Comparison of ENCODE assay signal across 8 cellular contexts in genomic region chr22:36301384-36301828, GRCh38. TPM values are rescaled to one million over a fixed set of nuclear protein-coding genes. Genes with fewer than 3 reads are reported as not detected.
DNase-seq lines count a peak whose midpoint lies in the region; ATAC-seq and TF ChIP-seq lines count a peak whose summit lies in the region.

No MANE protein-coding gene starts in this region.

- H3K4me3 ChIP-seq in BJ (ENCODE audit: low read depth, low read length) (no peak overlapping the region), dorsolateral prefrontal cortex (no peak overlapping the region), lower lobe of right lung (no peak overlapping the region)

- no peak overlapping the region for H4K91ac ChIP-seq in H9 (ENCODE audit: insufficient read length, low read depth, low read length)

- H3K4me3 Mint-ChIP-seq in H9, result peak overlapping the region in 1 of 2 experiments; percentile 24; a peak in 1 of 5 replicates
- no peak overlapping the region for H3K4me3 Mint-ChIP-seq in activated CD4-positive, alpha-beta memory T cell treated with anti-CD3 and anti-CD28 coated beads, Interleukin-2, amount 10 ng/mL, durations not matched to agents 7 days and 5 days

- no CpG with 5 or more reads among the region's 13 CpGs for WGBS in H9 (ENCODE audit: extremely low coverage, insufficient read length, low lambda C conversion rate)

- peaks cover 87% of the 10 kb centered on the region for H3K36me3 ChIP-seq in BJ (ENCODE audit: control insufficient read depth, insufficient read depth, low read length)
- H3K36me3 ChIP-seq in lower lobe of right lung, result peaks cover 100% of the 10 kb centered on the region

- no peaks in the 10 kb centered on the region for H3K9me3 Mint-ChIP-seq in H9
- H3K9me3 Mint-ChIP-seq in activated CD4-positive, alpha-beta memory T cell treated with anti-CD3 and anti-CD28 coated beads, Interleukin-2, amount 10 ng/mL, durations not matched to agents 7 days and 5 days, result no peaks in the 10 kb centered on the region

- peak; percentile 90 for TF ChIP-seq CTCF in BJ (IDR thresholded peaks at IDR 0.05; ENCODE audit: insufficient read depth, low read depth, low read length)
- peak; percentile 98 for TF ChIP-seq CTCF in H9 (conservative IDR thresholded peaks at IDR 0.05)
- peak; percentile 89 to 100 (median 98) for TF ChIP-seq CTCF in dorsolateral prefrontal cortex (IDR thresholded peaks at IDR 0.05 in 54 of 56, conservative IDR thresholded peaks at IDR 0.05 in 2 of 56; ENCODE audit: low read depth in 1 of 56, partially characterized antibody in 56 of 56)
- peak; percentile 91 for TF ChIP-seq CTCF in lower lobe of right lung (IDR thresholded peaks at IDR 0.05)

- no peaks in the 10 kb centered on the region; the same call in 1 of the 2 replicates for H3K27me3 Mint-ChIP-seq in H9 (ENCODE audit: low read depth)
- no peaks in the 10 kb centered on the region for H3K27me3 Mint-ChIP-seq in activated CD4-positive, alpha-beta memory T cell treated with anti-CD3 and anti-CD28 coated beads, Interleukin-2, amount 10 ng/mL, durations not matched to agents 7 days and 5 days

- no peak overlapping the region for H2BK12ac ChIP-seq in H9 (ENCODE audit: insufficient read length, low read depth, low read length)

- no peak overlapping the region for H3K9ac ChIP-seq in H9 (ENCODE audit: extremely low read depth, insufficient read length, low read length)

- H3K79me1 ChIP-seq in H9 (ENCODE audit: insufficient read depth, low read depth, low read length, poor library complexity, severe bottlenecking), result no peaks in the 10 kb centered on the region

- no peak overlapping the region for H4K8ac ChIP-seq in H9 (replicated peaks; ENCODE audit: insufficient read length, low read depth, low read length)

- H3K4me1 ChIP-seq in H9 (ENCODE audit: insufficient read depth, low read length), result no peaks in the 10 kb centered on the region
- H3K4me1 ChIP-seq in lower lobe of right lung, result peaks cover 7% of the 10 kb centered on the region

- H4K20me1 ChIP-seq in H9 (ENCODE audit: control insufficient read depth, insufficient read depth, insufficient read length), result no peaks in the 10 kb centered on the region

- H3K4me1 Mint-ChIP-seq in H9, result 0 out of 4 replicates have a peak, but pooled peaks cover 0 to 3% of the 10 kb centered on the region in 2 experiments
- peaks cover 16% of the 10 kb centered on the region for H3K4me1 Mint-ChIP-seq in activated CD4-positive, alpha-beta memory T cell treated with anti-CD3 and anti-CD28 coated beads, Interleukin-2, amount 10 ng/mL, durations not matched to agents 7 days and 5 days

- H4K5ac ChIP-seq in H9 (ENCODE audit: insufficient read length, low read depth, low read length), result no peak overlapping the region

- CTCF ChIA-PET in BJ (lab: Yijun Ruan, JAX), result interaction anchor here (0.6 to 4.0 kb wide), 28 partner anchors 8 to 188 kb away, joined by 3 to 44 read pairs (median 5); partner anchors contain the start of gene MYH9
- CTCF ChIA-PET in activated CD4-positive, alpha-beta memory T cell treated with anti-CD3 and anti-CD28 coated beads, Interleukin-2, amount 10 ng/mL, durations not matched to agents 7 days and 5 days (lab: Charles Lee), result interaction anchor here (0.6 to 3.9 kb wide), 31 partner anchors 8 to 227 kb away, joined by 3 to 43 read pairs (median 5); partner anchors contain the start of genes APOL2 and FOXRED2

- H3K56ac ChIP-seq in H9 (ENCODE audit: insufficient read length, low read depth, low read length), result no peak overlapping the region

- H3K27me3 ChIP-seq in BJ (ENCODE audit: control insufficient read depth, insufficient read depth, low read length) (no peaks in the 10 kb centered on the region), H9 (ENCODE audit: insufficient read depth, low read length) (no peaks in the 10 kb centered on the region), dorsolateral prefrontal cortex (no peaks in the 10 kb centered on the region), lower lobe of right lung (ENCODE audit: low read depth) (no peaks in the 10 kb centered on the region)

- no peak overlapping the region for H2BK120ac ChIP-seq in H9 (ENCODE audit: low read depth, low read length, poor library complexity, severe bottlenecking)

- H3K23ac ChIP-seq in H9 (ENCODE audit: insufficient read length, low read depth, low read length), result no peak overlapping the region

- H2AK5ac ChIP-seq in H9 (ENCODE audit: insufficient read length, low read length), result no peak overlapping the region

- no peak overlapping the region for H2AFZ ChIP-seq in H9 (ENCODE audit: low read length)

- DNase-seq in BJ (ENCODE audit: low read depth), result no peak
- peak; percentile 93 for DNase-seq in H9
- DNase-seq in NCI-H748 (lab: John Stamatoyannopoulos, UW; ENCODE audit: unreplicated experiment), result peak; percentile 50
- peak; percentile 84 for DNase-seq in activated CD4-positive, alpha-beta memory T cell treated with anti-CD3 and anti-CD28 coated beads, Interleukin-2, amount 10 ng/mL, durations not matched to agents 7 days and 5 days
- peak; percentile 68 to 84 (median 78) for DNase-seq in dorsolateral prefrontal cortex
- DNase-seq in lower lobe of right lung, result peak; percentile 82
- peak; percentile 62 for DNase-seq in stimulated activated CD8-positive, alpha-beta memory T cell treated with anti-CD3 and anti-CD28 coated beads, Interleukin-12 subunit alpha, Interleukin-12 subunit beta, amount 100 ng/mL, for 4 hours (ENCODE audit: low read depth)

- no peak overlapping the region for H3K14ac ChIP-seq in H9 (ENCODE audit: insufficient read depth, low read length)

- intact Hi-C loops in dorsolateral prefrontal cortex (cut with DNase I) (loop anchor here (1.0 to 2.0 kb wide), 3 partner anchors 87 to 171 kb away; no protein-coding TSS in a partner anchor), lower lobe of right lung (cut with DNase I) (loop anchor here (10.0 kb wide), 1 partner anchor 173 kb away; no protein-coding TSS in a partner anchor)

- no peak overlapping the region for H3K4ac ChIP-seq in H9 (ENCODE audit: low read depth, low read length)

- H3K4me2 ChIP-seq in H9 (ENCODE audit: insufficient read depth, insufficient read length, low read length), result no peak overlapping the region

- no peak overlapping the region for H3K18ac ChIP-seq in H9 (ENCODE audit: insufficient read length, low read depth, low read length)

- H3K27ac ChIP-seq in H9 (ENCODE audit: insufficient read length, low read depth, low read length), result no peak overlapping the region
- H3K27ac ChIP-seq in dorsolateral prefrontal cortex, result peak overlapping the region in 17 of 59 donors; percentile 4 to 54 (median 31)
- no peak overlapping the region for H3K27ac ChIP-seq in lower lobe of right lung

- no peak overlapping the region for H2BK20ac ChIP-seq in H9 (ENCODE audit: low read depth, low read length, poor library complexity, severe bottlenecking)

- H2BK5ac ChIP-seq in H9 (ENCODE audit: insufficient read length, low read length), result no peak overlapping the region

- H3T11ph ChIP-seq in H9 (ENCODE audit: low read length), result no peak overlapping the region

- no peaks in the 10 kb centered on the region for H3K23me2 ChIP-seq in H9 (ENCODE audit: insufficient read length, low read depth, low read length, poor library complexity, severe bottlenecking)

- peaks cover 63 to 96% (median 90%) of the 10 kb centered on the region in 3 experiments for H3K36me3 Mint-ChIP-seq in H9 (ENCODE audit: insufficient read depth in 1 of 3, low read depth in 3 of 3)
- peaks cover 91% of the 10 kb centered on the region for H3K36me3 Mint-ChIP-seq in activated CD4-positive, alpha-beta memory T cell treated with anti-CD3 and anti-CD28 coated beads, Interleukin-2, amount 10 ng/mL, durations not matched to agents 7 days and 5 days (ENCODE audit: low read depth)

- H3K9me3 ChIP-seq in H9 (ENCODE audit: control insufficient read depth, low read depth, low read length) (no peaks in the 10 kb centered on the region), lower lobe of right lung (no peaks in the 10 kb centered on the region)

- peak overlapping the region in 2 of 3 experiments; percentile 23 to 42; a peak in 1 of 7 replicates for H3K27ac Mint-ChIP-seq in H9
- H3K27ac Mint-ChIP-seq in activated CD4-positive, alpha-beta memory T cell treated with anti-CD3 and anti-CD28 coated beads, Interleukin-2, amount 10 ng/mL, durations not matched to agents 7 days and 5 days, result peak overlapping the region; percentile 54

- H3K79me2 ChIP-seq in H9 (ENCODE audit: insufficient read depth, low read length), result no peaks in the 10 kb centered on the region

- POLR2A ChIA-PET in BJ (lab: Charles Lee), result no interaction called here
- POLR2A ChIA-PET in activated CD4-positive, alpha-beta memory T cell treated with anti-CD3 and anti-CD28 coated beads, Interleukin-2, amount 10 ng/mL, durations not matched to agents 7 days and 5 days (lab: Charles Lee), result interaction anchor here (0.7 to 3.3 kb wide), 10 partner anchors 8 to 152 kb away, joined by 3 to 13 read pairs (median 4); no protein-coding TSS in a partner anchor

- peak; percentile 73 to 81 for ATAC-seq in lower lobe of right lung
- no peak for ATAC-seq in GM21515 (IDR thresholded peaks at IDR 0.05; ENCODE audit: unreplicated experiment)

- no peak overlapping the region for H2BK15ac ChIP-seq in H9 (ENCODE audit: low read depth, low read length)

RNA-seq across cellular contexts. Expression of gene APOL1, which starts 48.5 kb away (rescaled TPM):
- polyA plus RNA-seq in BJ (2011; rRNA removed), result 1.5 and 1.9 TPM in 2 replicates
- polyA minus RNA-seq in BJ (2011; rRNA and poly(A)+ RNA removed), result 0.38 and 1.6 TPM in 2 replicates
- 0.13 TPM in 1 of 2 replicates, not detected in the other for total RNA-seq in H9 (2021)
- total RNA-seq in activated CD4-positive, alpha-beta memory T cell treated with anti-CD3 and anti-CD28 coated beads, Interleukin-2, amount 10 ng/mL, durations not matched to agents 7 days and 5 days, result 10 to 100 TPM; 63.0 to 64.0 TPM
- 10 to 100 TPM in 24 of 120 experiments, 1 to 10 TPM in 96; 2.7 to 21.4 (median 7.3) TPM for total RNA-seq in dorsolateral prefrontal cortex
- 85.8 TPM for total RNA-seq in lower lobe of right lung
